8 cellular contexts compared by ENCODE assay signal in the genomic region with DNA sequence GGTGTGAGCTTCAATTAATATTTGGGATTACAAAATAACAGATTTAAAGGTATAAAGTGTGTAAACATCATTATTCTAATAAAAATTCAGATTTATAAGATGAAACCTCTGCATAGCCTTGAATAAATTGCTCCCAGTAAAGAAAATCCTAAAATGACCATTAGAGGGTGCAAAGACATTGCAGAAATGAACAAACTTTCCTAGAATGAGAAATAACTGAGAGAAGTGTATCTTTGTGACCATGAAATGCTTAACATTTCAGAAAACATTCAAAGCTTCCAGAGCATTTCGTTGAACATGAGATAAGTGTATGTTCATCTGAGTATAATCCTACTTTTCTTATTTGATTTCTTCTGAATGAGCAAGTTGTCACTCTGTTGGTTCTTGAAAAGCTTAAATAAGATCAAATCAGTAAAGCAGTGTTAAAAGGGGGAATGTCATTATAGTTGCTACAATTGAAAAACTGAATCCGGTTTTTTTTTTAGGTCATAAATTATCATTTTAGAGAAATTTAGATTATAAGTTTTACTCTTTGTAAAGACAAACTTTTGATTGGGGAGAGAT. TPM values are rescaled to one million over a fixed set of nuclear protein-coding genes. Genes with fewer than 3 reads are reported as not detected.
DNase-seq lines count a peak whose midpoint lies in the region; ATAC-seq and TF ChIP-seq lines count a peak whose summit lies in the region.

No MANE protein-coding gene starts in this region.

- ATAC-seq in right lobe of liver (peak; percentile 67 to 86 (median 76)), GM21515 (IDR thresholded peaks at IDR 0.05; ENCODE audit: unreplicated experiment) (no peak)

- intact Hi-C loops in right lobe of liver (cut with DNase I): loop anchor here in 1 of 2 donors (10.0 kb wide), 1 partner anchor 598 kb away; no protein-coding TSS in a partner anchor

- H3K27ac ChIP-seq in right lobe of liver: no peak overlapping the region

- no peaks in the 10 kb centered on the region for H3K27me3 ChIP-seq in right lobe of liver
- H3K27me3 ChIP-seq in MG63: no peaks in the 10 kb centered on the region; the same call in 1 of the 2 replicates

- DNase-seq in EL (peak; percentile 8), NCI-H128 (lab: John Stamatoyannopoulos, UW; ENCODE audit: unreplicated experiment) (peak; percentile 21), amniotic epithelial cell (ENCODE audit: low read depth) (peak; percentile 55), right lobe of liver (no peak), MG63 (no peak), T-helper 2 cell (no peak)
- no peak for DNase-seq in stimulated activated CD4-positive, alpha-beta T cell treated with anti-CD3 and anti-CD28 coated beads, Interleukin-12 subunit alpha, Interleukin-12 subunit beta, amount 100 ng/mL, for 4 hours

- no peak for TF ChIP-seq POLR2A in right lobe of liver (IDR thresholded peaks at IDR 0.05)

- H3K9me3 ChIP-seq in right lobe of liver: no peaks in the 10 kb centered on the region
- H3K9me3 ChIP-seq in MG63: no peaks in the 10 kb centered on the region; the same call in 1 of the 2 replicates

- H3K36me3 ChIP-seq in right lobe of liver: no peaks in the 10 kb centered on the region
- H3K36me3 ChIP-seq in MG63: no peaks in the 10 kb centered on the region

- WGBS in right lobe of liver (ENCODE audit: insufficient coverage, low coverage, low lambda C conversion rate, missing lambda C conversion rate): 13% methylated on average over 2 of the region's 2 CpGs

- H3K4me3 ChIP-seq in right lobe of liver: no peak overlapping the region
- no peak overlapping the region for H3K4me3 ChIP-seq in MG63

- TF ChIP-seq CTCF in right lobe of liver (IDR thresholded peaks at IDR 0.05): peak; percentile 50 to 70 (median 65)

- no peaks in the 10 kb centered on the region for H3K4me1 ChIP-seq in right lobe of liver

RNA-seq across cellular contexts. Expression of gene NUDT12, which starts 24.7 kb away (rescaled TPM):
- total RNA-seq in right lobe of liver: 10 to 100 TPM; 15.9 to 19.9 (median 18.4) TPM
- total RNA-seq in MG63 (2014; rRNA removed; shearing (Covaris generic); ENCODE audit: low replicate concordance): 10.8 and 19.1 TPM in 2 replicates

Comparison
In these comparisons a context has a peak if more than half of its experiments do, and no peak if none do; other contexts are left out.
1. DNase-seq: peak in EL (single experiment), NCI-H128 (single experiment) and amniotic epithelial cell (single experiment); none in right lobe of liver (0 of 3), MG63 (single experiment), stimulated activated CD4-positive, alpha-beta T cell treated with anti-CD3 and anti-CD28 coated beads, Interleukin-12 subunit alpha, Interleukin-12 subunit beta, amount 100 ng/mL, for 4 hours (single experiment) and T-helper 2 cell (0 of 5).